ENCODE assay signal across 1 cellular context in genomic region chr1:36089393-36090121, GRCh38.
TF ChIP-seq lines count a peak whose summit lies in the region.

No MANE protein-coding gene starts in this region.

TF ChIP-seq in HepG2, 621 proteins besides CTCF, POLR2A, EP300 and RAD21 (continues in another document):
- TF ChIP-seq PCBP2 (optimal IDR thresholded peaks at IDR 0.05; ENCODE audit: low read depth, low read length, poor library complexity, severe bottlenecking) (peak; percentile 52), ASH2L (IDR thresholded peaks at IDR 0.05; ENCODE audit: insufficient read length, low read depth, low read length) (no peak), KDM5A (IDR thresholded peaks at IDR 0.05; ENCODE audit: borderline replicate concordance, low read length) (no peak), ZFX (CRISPR knock-in tag; IDR thresholded peaks at IDR 0.05; ENCODE audit: low read depth) (no peak), ZSCAN9 (CRISPR knock-in tag; IDR thresholded peaks at IDR 0.05; ENCODE audit: borderline replicate concordance) (no peak), ETV5 (CRISPR knock-in tag; IDR thresholded peaks at IDR 0.05; ENCODE audit: borderline replicate concordance) (no peak), GATA4 (IDR thresholded peaks at IDR 0.05; ENCODE audit: borderline replicate concordance, low read depth) (no peak), LBX2 (CRISPR knock-in tag; IDR thresholded peaks at IDR 0.05; ENCODE audit: borderline replicate concordance) (0 out of 2 replicates have a peak, but pooled peaks have one; percentile 47), MAX (IDR thresholded peaks at IDR 0.05) (0 out of 2 replicates have a peak, but pooled peaks have one; percentile 26), ZNF18 (CRISPR knock-in tag; IDR thresholded peaks at IDR 0.05; ENCODE audit: insufficient replicate concordance) (peak; percentile 2), ZNF558 (CRISPR knock-in tag; IDR thresholded peaks at IDR 0.05; ENCODE audit: borderline replicate concordance) (no peak), SYNCRIP (IDR thresholded peaks at IDR 0.05; ENCODE audit: insufficient read depth, low read depth, low read length) (no peak), ZNF280B (CRISPR knock-in tag; IDR thresholded peaks at IDR 0.05; ENCODE audit: borderline replicate concordance) (no peak), ZNF615 (CRISPR knock-in tag; IDR thresholded peaks at IDR 0.05; ENCODE audit: borderline replicate concordance) (no peak), GPN1 (CRISPR knock-in tag; IDR thresholded peaks at IDR 0.05; ENCODE audit: borderline replicate concordance) (no peak), PBX2 (CRISPR knock-in tag; IDR thresholded peaks at IDR 0.05) (no peak), ZNF224 (CRISPR knock-in tag; IDR thresholded peaks at IDR 0.05) (0 out of 2 replicates have a peak, but pooled peaks have one; percentile 8), ZSCAN21 (CRISPR knock-in tag; IDR thresholded peaks at IDR 0.05; ENCODE audit: borderline replicate concordance) (no peak), ZNF773 (CRISPR knock-in tag; IDR thresholded peaks at IDR 0.05; ENCODE audit: borderline replicate concordance) (no peak), DBP (CRISPR knock-in tag; IDR thresholded peaks at IDR 0.05; ENCODE audit: not compliant biosample characterization) (no peak), ELF3 (CRISPR knock-in tag; IDR thresholded peaks at IDR 0.05) (no peak), ZKSCAN1 (IDR thresholded peaks at IDR 0.05; ENCODE audit: low read length) (no peak), SAP130 (CRISPR knock-in tag; IDR thresholded peaks at IDR 0.05; ENCODE audit: low read depth) (no peak), RBM39 (IDR thresholded peaks at IDR 0.05; ENCODE audit: low read depth, low read length, poor library complexity, severe bottlenecking) (no peak), ZNF136 (CRISPR knock-in tag; IDR thresholded peaks at IDR 0.05; ENCODE audit: low read depth) (no peak), ZNF33A (CRISPR knock-in tag; IDR thresholded peaks at IDR 0.05; ENCODE audit: borderline replicate concordance) (no peak), PPARG (CRISPR knock-in tag; conservative IDR thresholded peaks at IDR 0.05) (no peak), JUND (CRISPR knock-in tag; IDR thresholded peaks at IDR 0.05) (no peak), ZNF263 (CRISPR knock-in tag; IDR thresholded peaks at IDR 0.05) (no peak), ZNF354B (CRISPR knock-in tag; IDR thresholded peaks at IDR 0.05) (no peak), YY1 (IDR thresholded peaks at IDR 0.05; ENCODE audit: insufficient read depth, insufficient replicate concordance, low read depth, low read length) (no peak), SP1 (IDR thresholded peaks at IDR 0.05) (no peak), SP1 (CRISPR knock-in tag; IDR thresholded peaks at IDR 0.05) (no peak), ZFP82 (CRISPR knock-in tag; IDR thresholded peaks at IDR 0.05; ENCODE audit: borderline replicate concordance) (no peak), GABPA (IDR thresholded peaks at IDR 0.05; ENCODE audit: low read depth, low read length) (no peak), GABPA (CRISPR knock-in tag; IDR thresholded peaks at IDR 0.05; ENCODE audit: low read depth) (0 out of 2 replicates have a peak, but pooled peaks have one; percentile 9), ZNF510 (CRISPR knock-in tag; IDR thresholded peaks at IDR 0.05; ENCODE audit: low read depth) (no peak), ZNF503 (CRISPR knock-in tag; IDR thresholded peaks at IDR 0.05) (no peak), NFAT5 (CRISPR knock-in tag; IDR thresholded peaks at IDR 0.05) (no peak), MZF1 (CRISPR knock-in tag; IDR thresholded peaks at IDR 0.05; ENCODE audit: borderline replicate concordance) (peak; percentile 7; the same call in 1 of the 2 replicates), ZNF572 (CRISPR knock-in tag; IDR thresholded peaks at IDR 0.05) (no peak), ZNF839 (CRISPR knock-in tag; IDR thresholded peaks at IDR 0.05; ENCODE audit: borderline replicate concordance) (no peak), THYN1 (CRISPR knock-in tag; IDR thresholded peaks at IDR 0.05; ENCODE audit: borderline replicate concordance, low read depth) (no peak), NFATC3 (CRISPR knock-in tag; IDR thresholded peaks at IDR 0.05) (no peak), SRSF4 (IDR thresholded peaks at IDR 0.05; ENCODE audit: low read depth, low read length, poor library complexity, severe bottlenecking) (no peak), ZKSCAN5 (CRISPR knock-in tag; IDR thresholded peaks at IDR 0.05) (no peak), IKZF5 (CRISPR knock-in tag; IDR thresholded peaks at IDR 0.05) (no peak), SIX4 (CRISPR knock-in tag; IDR thresholded peaks at IDR 0.05) (no peak), ZFP37 (CRISPR knock-in tag; IDR thresholded peaks at IDR 0.05; ENCODE audit: borderline replicate concordance) (no peak), MTERF4 (CRISPR knock-in tag; IDR thresholded peaks at IDR 0.05) (no peak), SRF (IDR thresholded peaks at IDR 0.05; ENCODE audit: low read depth, low read length) (no peak), RXRA (CRISPR knock-in tag; IDR thresholded peaks at IDR 0.05) (0 out of 2 replicates have a peak, but pooled peaks have one; percentile 6), TBL1XR1 (IDR thresholded peaks at IDR 0.05; ENCODE audit: borderline replicate concordance, low read length, partially characterized antibody) (no peak), ZNF781 (CRISPR knock-in tag; IDR thresholded peaks at IDR 0.05; ENCODE audit: borderline replicate concordance, not compliant biosample characterization) (peak; percentile 35), MAFK (conservative IDR thresholded peaks at IDR 0.05 in 1 of 2, IDR thresholded peaks at IDR 0.05 in 1 of 2; ENCODE audit: low read length in 2 of 2) (no peak)
